In the genomic region with DNA sequence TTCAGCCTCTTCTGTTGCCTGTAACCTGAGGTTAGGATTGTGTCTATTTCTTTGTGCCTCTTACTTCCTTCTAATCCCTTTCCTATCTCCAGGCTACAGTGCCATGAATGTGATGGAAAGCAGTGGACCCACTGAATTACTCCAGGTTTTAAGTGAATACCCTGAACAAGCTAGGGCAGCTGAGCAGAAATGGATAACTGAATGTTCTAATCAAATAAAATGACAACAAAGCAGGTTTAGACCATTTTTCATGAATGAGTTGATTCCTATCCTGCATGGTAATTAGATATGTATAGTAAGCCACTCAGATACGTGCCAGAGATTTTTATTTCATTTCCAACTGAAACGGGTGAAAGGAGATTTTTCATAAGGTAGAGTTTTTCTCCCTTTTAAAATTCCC, we compare ENCODE assay signal across 33 cellular contexts.
DNase-seq lines count a peak whose midpoint lies in the region; ATAC-seq and TF ChIP-seq lines count a peak whose summit lies in the region.
"Had no signal": no experiment of that assay in that cellular context is flagged by ENCODE, and none has a peak within 500 bp of the region (broad histone marks: within the 10 kb centered on the region; RNA-seq: fewer than 3 reads in every experiment).

No MANE protein-coding gene starts in this region.

- H3K27me3 ChIP-seq in BE2C (no peaks in the 10 kb centered on the region), SK-N-SH (ENCODE audit: insufficient read depth) (no peaks in the 10 kb centered on the region), hepatocyte (no peaks in the 10 kb centered on the region)
- H3K27me3 ChIP-seq: BLaER1; BLaER1 treated with 17β-estradiol and CSF1 and Interleukin-3, amounts not matched to agents 10 nM and 100 nM had no signal

- H3K36me3 Mint-ChIP-seq in activated CD4-positive, alpha-beta memory T cell treated with anti-CD3 and anti-CD28 coated beads for 36 hours = no peaks in the 10 kb centered on the region
- H3K36me3 Mint-ChIP-seq: CD14-positive monocyte; CD4-positive, alpha-beta memory T cell; CD4-positive, CD25-positive, alpha-beta regulatory T cell; CD8-positive, alpha-beta T cell had no signal

- DNase-seq in BE2C (peak; percentile 19), SK-N-DZ (ENCODE audit: low spot score) (peak; percentile 96), SK-N-SH (peak; percentile 32), DMS79 (lab: John Stamatoyannopoulos, UW) (no peak), NCI-H524 treated with DMSO at 0.1 percent for 48 hours (lab: John Stamatoyannopoulos, UW) (no peak), hepatocyte (ENCODE audit: low spot score) (no peak)
- no peak for DNase-seq in activated CD4-positive, alpha-beta memory T cell treated with anti-CD3 and anti-CD28 coated beads for 36 hours
- DNase-seq: 8988T; ACHN; AML-193; C1 segment of cervical spinal cord; Caco-2; Calu3; CD4-positive, alpha-beta memory T cell; CD4-positive, alpha-beta T cell; CD4-positive, CD25-positive, alpha-beta regulatory T cell; CD8-positive, alpha-beta memory T cell; CD8-positive, alpha-beta T cell; COR-L47; DMS 273 treated with DMSO at 0.1 percent for 48 hours; DMS153; DMS53; DMS79 treated with DMSO at 0.1 percent for 48 hours; DND-41; EL had no signal

- H3K27ac ChIP-seq in SK-N-SH (ENCODE audit: low read depth in 2 of 2, low read length in 1 of 2) (no peak overlapping the region; a peak in 1 of 4 replicates), hepatocyte (no peak overlapping the region)
- H3K27ac ChIP-seq: 22Rv1; A549; BLaER1; BLaER1 treated with 17β-estradiol and CSF1 and Interleukin-3, amounts not matched to agents 10 nM and 100 nM; C4-2B had no signal

- H3K79me2 ChIP-seq in SK-N-SH (ENCODE audit: insufficient read depth) (no peaks in the 10 kb centered on the region), hepatocyte (no peaks in the 10 kb centered on the region)

- H3K9me3 ChIP-seq in BE2C = no peaks in the 10 kb centered on the region
- H3K9me3 ChIP-seq in SK-N-SH = no peaks in the 10 kb centered on the region
- no peaks in the 10 kb centered on the region for H3K9me3 ChIP-seq in hepatocyte (ENCODE audit: low read depth)
- H3K9me3 ChIP-seq: A549; BLaER1; BLaER1 treated with 17β-estradiol and CSF1 and Interleukin-3, amounts not matched to agents 10 nM and 100 nM; Caco-2 had no signal

- no peaks in the 10 kb centered on the region for H3K36me3 ChIP-seq in BE2C
- no peaks in the 10 kb centered on the region for H3K36me3 ChIP-seq in SK-N-SH (replicated peaks in 1 of 2; ENCODE audit: control insufficient read depth in 1 of 2, insufficient read depth in 2 of 2, low read length in 1 of 2)
- H3K36me3 ChIP-seq in hepatocyte (replicated peaks; ENCODE audit: insufficient read depth, low read depth) = no peaks in the 10 kb centered on the region
- H3K36me3 ChIP-seq: BLaER1; BLaER1 treated with 17β-estradiol and CSF1 and Interleukin-3, amounts not matched to agents 10 nM and 100 nM had no signal

- peak; percentile 43 for ATAC-seq in SK-N-SH treated with all-trans-retinoic acid at 6 μM for 48 hours
- ATAC-seq: A549; CD8-positive, alpha-beta T cell had no signal

- H3K4me2 ChIP-seq in SK-N-SH = no peak overlapping the region
- H3K4me2 ChIP-seq in hepatocyte = no peak overlapping the region
- H3K4me2 ChIP-seq: A549; BLaER1; BLaER1 treated with 17β-estradiol and CSF1 and Interleukin-3, amounts not matched to agents 10 nM and 100 nM had no signal

- no peak overlapping the region for H3K9ac ChIP-seq in SK-N-SH
- H3K9ac ChIP-seq: BLaER1; BLaER1 treated with 17β-estradiol and CSF1 and Interleukin-3, amounts not matched to agents 10 nM and 100 nM had no signal

- no peak for TF ChIP-seq RAD21 in SK-N-SH (IDR thresholded peaks at IDR 0.05; ENCODE audit: low read length)

- POLR2A ChIA-PET in SK-N-SH (lab: Yijun Ruan, JAX) = no interaction called here
- POLR2A ChIA-PET in activated CD4-positive, alpha-beta memory T cell treated with anti-CD3 and anti-CD28 coated beads for 36 hours (lab: Charles Lee) = no interaction called here

- CTCF ChIA-PET in SK-N-SH (lab: Yijun Ruan, JAX) = interaction anchor here (1.3 to 2.4 kb wide), 2 partner anchors 17 to 154 kb away, joined by 4 to 8 read pairs; no protein-coding TSS in a partner anchor
- CTCF ChIA-PET in activated CD4-positive, alpha-beta memory T cell treated with anti-CD3 and anti-CD28 coated beads for 36 hours (lab: Charles Lee) = no interaction called here

- peak in 1 of 2 experiments; percentile 86; a peak in 2 of 4 replicates for TF ChIP-seq EP300 in SK-N-SH (IDR thresholded peaks at IDR 0.05; ENCODE audit: borderline replicate concordance in 1 of 2, low read depth in 1 of 2, low read length in 1 of 2)

- H2AFZ ChIP-seq in SK-N-SH (ENCODE audit: low read depth) (no peak overlapping the region), hepatocyte (no peak overlapping the region)

- H3K27me3 Mint-ChIP-seq in activated CD4-positive, alpha-beta memory T cell treated with anti-CD3 and anti-CD28 coated beads for 36 hours = no peaks in the 10 kb centered on the region
- H3K27me3 Mint-ChIP-seq: B cell; CD4-positive, alpha-beta T cell; CD4-positive, CD25-positive, alpha-beta regulatory T cell had no signal

- no peak overlapping the region for H3K4me3 ChIP-seq in BE2C (ENCODE audit: low read depth, low read length)
- H3K4me3 ChIP-seq in SK-N-SH (ENCODE audit: low read depth in 2 of 2, low read length in 1 of 2) = no peak overlapping the region
- no peak overlapping the region for H3K4me3 ChIP-seq in hepatocyte
- H3K4me3 ChIP-seq: A549; BLaER1; BLaER1 treated with 17β-estradiol and CSF1 and Interleukin-3, amounts not matched to agents 10 nM and 100 nM had no signal

- H3K4me3 Mint-ChIP-seq in activated CD4-positive, alpha-beta memory T cell treated with anti-CD3 and anti-CD28 coated beads for 36 hours = no peak overlapping the region
- H3K4me3 Mint-ChIP-seq: B cell; CD14-positive monocyte; CD4-positive, alpha-beta memory T cell; CD4-positive, alpha-beta T cell; CD4-positive, CD25-positive, alpha-beta regulatory T cell; CD8-positive, alpha-beta memory T cell; CD8-positive, alpha-beta T cell had no signal

- H4K20me1 ChIP-seq in SK-N-SH (ENCODE audit: insufficient read depth) (no peaks in the 10 kb centered on the region), hepatocyte (ENCODE audit: insufficient read depth, poor library complexity, severe bottlenecking) (no peaks in the 10 kb centered on the region)
- H4K20me1 ChIP-seq: BLaER1; BLaER1 treated with 17β-estradiol and CSF1 and Interleukin-3, amounts not matched to agents 10 nM and 100 nM had no signal

- WGBS in SK-N-SH (ENCODE audit: low lambda C conversion rate) = 3% methylated on average over 2 of the region's 2 CpGs
- 80% methylated on average over 2 of the region's 2 CpGs for WGBS in hepatocyte (ENCODE audit: low lambda C conversion rate, missing lambda C conversion rate)

- intact Hi-C loops in activated CD4-positive, alpha-beta memory T cell treated with anti-CD3 and anti-CD28 coated beads for 36 hours (cut with micrococcal nuclease) = no loop called here

- no peak for TF ChIP-seq CTCF in BE2C (IDR thresholded peaks at IDR 0.05; ENCODE audit: low read depth, low read length)
- no peak for TF ChIP-seq CTCF in SK-N-SH (IDR thresholded peaks at IDR 0.05)
- no peak for TF ChIP-seq CTCF in hepatocyte (IDR thresholded peaks at IDR 0.05; ENCODE audit: poor library complexity)

- no peaks in the 10 kb centered on the region for H3F3A ChIP-seq in SK-N-SH (replicated peaks; ENCODE audit: insufficient read depth)

- H3K4me1 ChIP-seq in BE2C = no peaks in the 10 kb centered on the region; the same call in 1 of the 2 replicates
- H3K4me1 ChIP-seq in SK-N-SH (ENCODE audit: control insufficient read depth in 1 of 2, insufficient read depth in 2 of 2, low read depth in 1 of 2, low read length in 1 of 2) = peaks cover 0 to 11% of the 10 kb centered on the region in 2 experiments; a peak in 2 of 4 replicates
- H3K4me1 ChIP-seq in hepatocyte (ENCODE audit: insufficient read depth) = no peaks in the 10 kb centered on the region
- H3K4me1 ChIP-seq: A549; BLaER1; BLaER1 treated with 17β-estradiol and CSF1 and Interleukin-3, amounts not matched to agents 10 nM and 100 nM; Caco-2 had no signal

- H3K9me2 ChIP-seq in SK-N-SH = no peaks in the 10 kb centered on the region
- no peaks in the 10 kb centered on the region for H3K9me2 ChIP-seq in hepatocyte (replicated peaks; ENCODE audit: insufficient read depth)

- no peak overlapping the region for H3K27ac Mint-ChIP-seq in activated CD4-positive, alpha-beta memory T cell treated with anti-CD3 and anti-CD28 coated beads for 36 hours
- H3K27ac Mint-ChIP-seq: B cell; CD14-positive monocyte; CD4-positive, alpha-beta memory T cell; CD4-positive, alpha-beta T cell; CD4-positive, CD25-positive, alpha-beta regulatory T cell; CD8-positive, alpha-beta memory T cell; CD8-positive, alpha-beta T cell had no signal

- H3K4me1 Mint-ChIP-seq in activated CD4-positive, alpha-beta memory T cell treated with anti-CD3 and anti-CD28 coated beads for 36 hours (ENCODE audit: low read depth) = no peaks in the 10 kb centered on the region
- H3K4me1 Mint-ChIP-seq: B cell; CD14-positive monocyte; CD4-positive, alpha-beta memory T cell; CD4-positive, CD25-positive, alpha-beta regulatory T cell; CD8-positive, alpha-beta memory T cell had no signal

- peaks cover 10% of the 10 kb centered on the region for H3K9me3 Mint-ChIP-seq in activated CD4-positive, alpha-beta memory T cell treated with anti-CD3 and anti-CD28 coated beads for 36 hours

TF ChIP-seq in SK-N-SH, 30 proteins besides CTCF, POLR2A, EP300 and RAD21:
- TF ChIP-seq GATA2 (CRISPR knock-in tag; IDR thresholded peaks at IDR 0.05) (peak; percentile 94), RCOR1 (IDR thresholded peaks at IDR 0.05; ENCODE audit: low read length) (peak; percentile 72), NFIC (IDR thresholded peaks at IDR 0.05; ENCODE audit: borderline replicate concordance) (no peak), CHD2 (IDR thresholded peaks at IDR 0.05; ENCODE audit: low read length, partially characterized antibody) (peak; percentile 35)

TF ChIP-seq in SK-N-SH treated with all-trans-retinoic acid at 6 μM for 48 hours, 23 proteins besides CTCF, POLR2A, EP300 and RAD21 (continues in another document):
- TF ChIP-seq BACH2 (CRISPR knock-in tag; IDR thresholded peaks at IDR 0.05; ENCODE audit: borderline replicate concordance) = no peak
- peak; percentile 83; the same call in 1 of the 2 replicates for TF ChIP-seq ISL1 (CRISPR knock-in tag; IDR thresholded peaks at IDR 0.05)
- no peak; the same call in none of the 2 replicates for TF ChIP-seq TCF4 (CRISPR knock-in tag; IDR thresholded peaks at IDR 0.05; ENCODE audit: borderline replicate concordance)
- TF ChIP-seq ZC3H10 (CRISPR knock-in tag; IDR thresholded peaks at IDR 0.05) = peak; percentile 62

Comparison
In these comparisons a context has a peak if more than half of its experiments do, and no peak if none do; other contexts are left out.
1. DNase-seq: peak in BE2C (single experiment), SK-N-DZ (single experiment) and SK-N-SH (single experiment); none in activated CD4-positive, alpha-beta memory T cell treated with anti-CD3 and anti-CD28 coated beads for 36 hours (single experiment), DMS79 (single experiment), NCI-H524 treated with DMSO at 0.1 percent for 48 hours (single experiment) and hepatocyte (single experiment).